ENCODE assay signal across 1 cellular context in genomic region chr7:127983804-127984332, GRCh38.
TF ChIP-seq lines count a peak whose summit lies in the region.

No MANE protein-coding gene starts in this region.

TF ChIP-seq in K562, 482 proteins besides CTCF, POLR2A, EP300 and RAD21 (continued from another document and continues in another):
- TF ChIP-seq MEF2A (IDR thresholded peaks at IDR 0.05; ENCODE audit: control insufficient read depth, low read depth, low read length) (peak; percentile 73), ZNF785 (CRISPR knock-in tag; IDR thresholded peaks at IDR 0.05) (no peak), ELF4 (CRISPR knock-in tag; IDR thresholded peaks at IDR 0.05) (no peak), DACH1 (IDR thresholded peaks at IDR 0.05; ENCODE audit: partially characterized antibody) (peak; percentile 56), XRCC3 (IDR thresholded peaks at IDR 0.05) (no peak), ESRRA (IDR thresholded peaks at IDR 0.05; ENCODE audit: borderline replicate concordance, low read depth) (no peak), NCOR1 (IDR thresholded peaks at IDR 0.05) (no peak; the same call in 1 of the 2 replicates), HDAC1 (IDR thresholded peaks at IDR 0.05) (peak in 1 of 2 experiments; percentile 70; a peak in 2 of 4 replicates), JUND (IDR thresholded peaks at IDR 0.05; ENCODE audit: borderline replicate concordance, low read depth, low read length) (peak; percentile 91), JUND (tag; IDR thresholded peaks at IDR 0.05; ENCODE audit: borderline replicate concordance, low read depth, low read length) (peak; percentile 94), CXXC5 (CRISPR knock-in tag; IDR thresholded peaks at IDR 0.05) (no peak), NR2F6 (CRISPR knock-in tag; IDR thresholded peaks at IDR 0.05) (no peak), ZNF175 (CRISPR knock-in tag; IDR thresholded peaks at IDR 0.05; ENCODE audit: low read depth) (no peak), THAP7 (CRISPR knock-in tag; IDR thresholded peaks at IDR 0.05) (no peak), RCOR1 (IDR thresholded peaks at IDR 0.05; ENCODE audit: borderline replicate concordance in 1 of 2, low read depth in 2 of 2, low read length in 2 of 2) (peak in 1 of 2 experiments; percentile 65; a peak in 2 of 4 replicates), BRF2 (IDR thresholded peaks at IDR 0.05; ENCODE audit: borderline replicate concordance, insufficient read depth, insufficient read length) (no peak), PCBP2 (IDR thresholded peaks at IDR 0.05; ENCODE audit: low read depth, low read length, poor library complexity, severe bottlenecking) (no peak), IRF2 (CRISPR knock-in tag; IDR thresholded peaks at IDR 0.05) (no peak), SAFB2 (IDR thresholded peaks at IDR 0.05; ENCODE audit: borderline replicate concordance, low read depth, low read length, severe bottlenecking) (no peak), SAP30 (IDR thresholded peaks at IDR 0.05; ENCODE audit: borderline replicate concordance, insufficient read depth, low read depth, low read length, poor library complexity, severe bottlenecking) (no peak), KLF1 (tag; IDR thresholded peaks at IDR 0.05) (peak; percentile 47; the same call in 1 of the 2 replicates), BRCA1 (IDR thresholded peaks at IDR 0.05) (no peak), BRCA1 (CRISPR knock-in tag; IDR thresholded peaks at IDR 0.05) (no peak), ZMIZ1 (IDR thresholded peaks at IDR 0.05; ENCODE audit: low read depth in 2 of 2, low read length in 2 of 2) (no peak), MEIS2 (IDR thresholded peaks at IDR 0.05; ENCODE audit: partially characterized antibody) (peak; percentile 29), FOXK2 (conservative IDR thresholded peaks at IDR 0.05 in 1 of 2, IDR thresholded peaks at IDR 0.05 in 1 of 2; ENCODE audit: low read depth in 2 of 2) (peak; percentile 62 to 82), HEY1 (CRISPR knock-in tag; IDR thresholded peaks at IDR 0.05; ENCODE audit: borderline replicate concordance) (no peak), EHMT2 (IDR thresholded peaks at IDR 0.05) (no peak), JUN (IDR thresholded peaks at IDR 0.05; ENCODE audit: borderline replicate concordance, low read depth, low read length) (peak; percentile 75), JUN (CRISPR knock-in tag; IDR thresholded peaks at IDR 0.05; ENCODE audit: borderline replicate concordance) (no peak), GABPB2 (CRISPR knock-in tag; conservative IDR thresholded peaks at IDR 0.05) (no peak), ZNF143 (CRISPR knock-in tag; IDR thresholded peaks at IDR 0.05) (no peak), PML (IDR thresholded peaks at IDR 0.05; ENCODE audit: low read length) (0 out of 2 replicates have a peak, but pooled peaks have one; percentile 34), SIN3A (IDR thresholded peaks at IDR 0.05; ENCODE audit: borderline replicate concordance in 2 of 2, control insufficient read depth in 1 of 2, low read depth in 2 of 2, low read length in 2 of 2) (peak in 1 of 2 experiments; percentile 55; a peak in 1 of 4 replicates), MCM3 (IDR thresholded peaks at IDR 0.05) (no peak), L3MBTL2 (IDR thresholded peaks at IDR 0.05) (no peak), TARDBP (IDR thresholded peaks at IDR 0.05) (no peak), ZFX (CRISPR knock-in tag; IDR thresholded peaks at IDR 0.05) (no peak), ATF7 (IDR thresholded peaks at IDR 0.05) (peak; percentile 47; the same call in 1 of the 2 replicates), ZNF133 (CRISPR knock-in tag; IDR thresholded peaks at IDR 0.05) (no peak), ZBTB9 (CRISPR knock-in tag; IDR thresholded peaks at IDR 0.05) (no peak), RBFOX2 (IDR thresholded peaks at IDR 0.05; ENCODE audit: low read depth, low read length) (no peak), CHD4 (IDR thresholded peaks at IDR 0.05; ENCODE audit: insufficient read depth, insufficient replicate concordance, low read depth, low read length, poor library complexity, severe bottlenecking) (no peak), E2F4 (CRISPR knock-in tag; IDR thresholded peaks at IDR 0.05; ENCODE audit: low read depth) (no peak), ZNF507 (tag; conservative IDR thresholded peaks at IDR 0.05) (no peak), RB1 (IDR thresholded peaks at IDR 0.05; ENCODE audit: low read depth) (no peak), SLC30A9 (CRISPR knock-in tag; IDR thresholded peaks at IDR 0.05) (no peak), STAT5A (IDR thresholded peaks at IDR 0.05; ENCODE audit: borderline replicate concordance, low read length) (peak; percentile 46; the same call in 1 of the 2 replicates), FOSL1 (tag; conservative IDR thresholded peaks at IDR 0.05) (peak; percentile 92), USF1 (CRISPR knock-in tag; IDR thresholded peaks at IDR 0.05) (no peak), CUX1 (CRISPR knock-in tag; IDR thresholded peaks at IDR 0.05) (no peak), EGR1 (conservative IDR thresholded peaks at IDR 0.05) (0 out of 2 replicates have a peak, but pooled peaks have one; percentile 33), ETV5 (CRISPR knock-in tag; IDR thresholded peaks at IDR 0.05; ENCODE audit: low read depth) (no peak), STAG1 (CRISPR knock-in tag; IDR thresholded peaks at IDR 0.05; ENCODE audit: borderline replicate concordance) (no peak), PHF21A (IDR thresholded peaks at IDR 0.05; ENCODE audit: borderline replicate concordance, low read depth) (peak; percentile 55; the same call in 1 of the 2 replicates), RAD51 (IDR thresholded peaks at IDR 0.05; ENCODE audit: borderline replicate concordance, low read depth) (no peak), ZNF3 (CRISPR knock-in tag; IDR thresholded peaks at IDR 0.05) (no peak), FOXJ3 (CRISPR knock-in tag; IDR thresholded peaks at IDR 0.05) (no peak), NBN (IDR thresholded peaks at IDR 0.05; ENCODE audit: low read depth) (no peak), STAT6 (CRISPR knock-in tag; IDR thresholded peaks at IDR 0.05) (no peak)
